23 cellular contexts compared by ENCODE assay signal in genomic region chr3:141326123-141326522, GRCh38. TPM values are rescaled to one million over a fixed set of nuclear protein-coding genes. Genes with fewer than 3 reads are reported as not detected.
DNase-seq lines count a peak whose midpoint lies in the region; ATAC-seq, FAIRE-seq and TF ChIP-seq lines count a peak whose summit lies in the region.
"Had no signal": no experiment of that assay in that cellular context is flagged by ENCODE, and none has a peak within 500 bp of the region (broad histone marks: within the 10 kb centered on the region; RNA-seq: fewer than 3 reads in every experiment).

No MANE protein-coding gene starts in this region.

- POLR2A ChIA-PET in Caco-2 (lab: Charles Lee): no interaction called here
- POLR2A ChIA-PET in activated CD8-positive, alpha-beta T cell treated with anti-CD3 and anti-CD28 coated beads for 36 hours (lab: Charles Lee): no interaction called here

- H3K9me3 ChIP-seq in Caco-2: no peaks in the 10 kb centered on the region
- H3K9me3 ChIP-seq in kidney (ENCODE audit: control insufficient read depth in 1 of 2, low read length in 2 of 2): no peaks in the 10 kb centered on the region
- H3K9me3 ChIP-seq in neuronal stem cell (replicated peaks in 1 of 2; ENCODE audit: control insufficient read depth in 2 of 2, insufficient read depth in 1 of 2, low read depth in 1 of 2, low read length in 2 of 2): no peaks in the 10 kb centered on the region
- H3K9me3 ChIP-seq: heart right ventricle, right lobe of liver, upper lobe of left lung had no signal

- ATAC-seq in activated CD8-positive, alpha-beta T cell treated with anti-CD3 and anti-CD28 coated beads for 36 hours: no peak
- ATAC-seq in GM18511 (IDR thresholded peaks at IDR 0.05; ENCODE audit: unreplicated experiment) (no peak), GM18867 (IDR thresholded peaks at IDR 0.05; ENCODE audit: unreplicated experiment) (no peak)
- ATAC-seq: activated T-cell treated with anti-CD3 and anti-CD28 coated beads, Interleukin-2, amount 50 U/mL, for 4 hours; heart right ventricle had no signal

- CTCF ChIA-PET in Caco-2 (lab: Charles Lee): interaction anchor here (0.8 to 0.9 kb wide), 2 partner anchors 17 to 126 kb away, joined by 3 to 4 read pairs; no protein-coding TSS in a partner anchor
- CTCF ChIA-PET in activated CD8-positive, alpha-beta T cell treated with anti-CD3 and anti-CD28 coated beads for 36 hours (lab: Charles Lee): interaction anchor here (0.7 to 1.5 kb wide), 3 partner anchors 28 to 129 kb away, joined by 3 to 4 read pairs (median 4); no protein-coding TSS in a partner anchor

- no peak for DNase-seq in Caco-2
- no peak for DNase-seq in kidney
- no peak for DNase-seq in neuronal stem cell (ENCODE audit: low spot score)
- DNase-seq in activated CD8-positive, alpha-beta T cell treated with anti-CD3 and anti-CD28 coated beads for 36 hours: no peak
- DNase-seq in inferior parietal cortex (ENCODE audit: extremely low spot score): no peak
- DNase-seq: activated CD4-positive, CD25-positive, alpha-beta regulatory T cell treated with anti-CD3 and anti-CD28 coated beads, Interleukin-2, amount 50 U/mL, for 72 hours; activated naive CD4-positive, alpha-beta T cell treated with Interleukin-2 at 50 U/mL for 16 hours; activated T-cell treated with anti-CD3 and anti-CD28 coated beads, Interleukin-2, amount 50 U/mL, for 4 hours; dermis blood vessel endothelial cell; GF-D8; heart right ventricle; KBM-7; NCI-H510A treated with DMSO at 0.1 percent for 48 hours; right lobe of liver; RPMI8226; stimulated activated CD8-positive, alpha-beta memory T cell treated with anti-CD3 and anti-CD28 coated beads, Interleukin-4, amount 100 ng/mL, for 48 hours; T1000; upper lobe of left lung had no signal

- H3K4me3 Mint-ChIP-seq in Caco-2 (ENCODE audit: unreplicated experiment): no peak overlapping the region
- no peak overlapping the region for H3K4me3 Mint-ChIP-seq in activated CD8-positive, alpha-beta T cell treated with anti-CD3 and anti-CD28 coated beads for 36 hours
- H3K4me3 Mint-ChIP-seq: activated T-cell treated with anti-CD3 and anti-CD28 coated beads, Interleukin-2, amount 50 U/mL, for 4 hours had no signal

- H3K27ac Mint-ChIP-seq in Caco-2 (ENCODE audit: unreplicated experiment): peak overlapping the region; percentile 11
- H3K27ac Mint-ChIP-seq in activated CD8-positive, alpha-beta T cell treated with anti-CD3 and anti-CD28 coated beads for 36 hours: no peak overlapping the region

- H3K4me1 Mint-ChIP-seq in Caco-2 (ENCODE audit: low read depth, unreplicated experiment): peaks cover 29% of the 10 kb centered on the region
- peaks cover 24% of the 10 kb centered on the region for H3K4me1 Mint-ChIP-seq in activated CD8-positive, alpha-beta T cell treated with anti-CD3 and anti-CD28 coated beads for 36 hours (ENCODE audit: low read depth)

- peak; percentile 53 for FAIRE-seq in kidney (lab: Jason Lieb, UNC)

- no peak overlapping the region for H4K8ac ChIP-seq in neuronal stem cell (ENCODE audit: low read depth, low read length)

- H3K27me3 ChIP-seq in Caco-2 (replicated peaks; ENCODE audit: control insufficient read depth, insufficient read depth, low read length) (no peaks in the 10 kb centered on the region), neuronal stem cell (ENCODE audit: control insufficient read depth in 3 of 3, insufficient read depth in 3 of 3, low read depth in 1 of 3, low read length in 3 of 3) (no peaks in the 10 kb centered on the region)
- H3K27me3 ChIP-seq: heart right ventricle, right lobe of liver, upper lobe of left lung had no signal

- H3K18ac ChIP-seq in neuronal stem cell (ENCODE audit: low read length): no peak overlapping the region

- no peaks in the 10 kb centered on the region for H3K36me3 Mint-ChIP-seq in Caco-2 (ENCODE audit: insufficient read depth, unreplicated experiment)
- no peaks in the 10 kb centered on the region for H3K36me3 Mint-ChIP-seq in activated CD8-positive, alpha-beta T cell treated with anti-CD3 and anti-CD28 coated beads for 36 hours (ENCODE audit: low read depth)

- H2BK12ac ChIP-seq in neuronal stem cell (ENCODE audit: low read length): no peak overlapping the region

- H2BK5ac ChIP-seq in neuronal stem cell (ENCODE audit: low read length): no peak overlapping the region

- H3K9me3 Mint-ChIP-seq in Caco-2 (ENCODE audit: unreplicated experiment): no peaks in the 10 kb centered on the region
- peaks cover 1% of the 10 kb centered on the region for H3K9me3 Mint-ChIP-seq in activated CD8-positive, alpha-beta T cell treated with anti-CD3 and anti-CD28 coated beads for 36 hours
- H3K9me3 Mint-ChIP-seq: activated T-cell treated with anti-CD3 and anti-CD28 coated beads, Interleukin-2, amount 50 U/mL, for 4 hours had no signal

- H3K4me3 ChIP-seq in Caco-2 (ENCODE audit: low read depth, low read length) (no peak overlapping the region), kidney (ENCODE audit: low read length in 2 of 2) (peak overlapping the region; percentile 63 to 73), neuronal stem cell (ENCODE audit: low read length in 2 of 2) (no peak overlapping the region)
- H3K4me3 ChIP-seq: heart right ventricle, lung, upper lobe of left lung had no signal

- no peak overlapping the region for H2AK5ac ChIP-seq in neuronal stem cell (ENCODE audit: low read depth, low read length)

- peak overlapping the region; percentile 54 for H3K27ac ChIP-seq in VCaP
- peak overlapping the region in 1 of 2 donors; percentile 45 for H3K27ac ChIP-seq in kidney (ENCODE audit: low read depth in 2 of 2, low read length in 2 of 2)
- H3K27ac ChIP-seq in neuronal stem cell (replicated peaks; ENCODE audit: low read length): no peak overlapping the region
- H3K27ac ChIP-seq: C4-2B, upper lobe of left lung had no signal

- H2BK15ac ChIP-seq in neuronal stem cell (ENCODE audit: low read length): no peak overlapping the region

- no peak overlapping the region for H3K23ac ChIP-seq in neuronal stem cell (ENCODE audit: low read depth, low read length, poor library complexity)

- H3K4me2 ChIP-seq in neuronal stem cell (ENCODE audit: insufficient read depth, low read length, poor library complexity, severe bottlenecking): no peak overlapping the region

- no TSS peak for BruUV-seq in Caco-2 (replicated peaks; lab: Mats Ljungman, UMichigan)

- H3K4me1 ChIP-seq in Caco-2: peaks cover 28% of the 10 kb centered on the region
- peaks cover 9 to 26% of the 10 kb centered on the region in 2 donors for H3K4me1 ChIP-seq in kidney (ENCODE audit: control insufficient read depth in 1 of 2, insufficient read depth in 1 of 2, low read depth in 1 of 2, low read length in 2 of 2)
- peaks cover 1 to 23% of the 10 kb centered on the region in 2 donors for H3K4me1 ChIP-seq in neuronal stem cell (ENCODE audit: control insufficient read depth in 2 of 2, insufficient read depth in 1 of 2, low read depth in 1 of 2, low read length in 2 of 2)

- H3K14ac ChIP-seq in neuronal stem cell (ENCODE audit: low read length): no peak overlapping the region

- no peak for TF ChIP-seq CTCF in Caco-2 (IDR thresholded peaks at IDR 0.05; ENCODE audit: insufficient read depth in 1 of 2, low read depth in 1 of 2, low read length in 1 of 2, severe bottlenecking in 1 of 2, unreplicated experiment in 1 of 2)
- TF ChIP-seq CTCF in VCaP (conservative IDR thresholded peaks at IDR 0.05): no peak
- TF ChIP-seq CTCF in kidney (IDR thresholded peaks at IDR 0.05; ENCODE audit: borderline replicate concordance, extremely low read depth, insufficient read depth): no peak
- no peak for TF ChIP-seq CTCF in activated CD8-positive, alpha-beta T cell treated with anti-CD3 and anti-CD28 coated beads for 36 hours (IDR thresholded peaks at IDR 0.05)

- no peak overlapping the region for H2BK120ac ChIP-seq in neuronal stem cell (ENCODE audit: low read depth, low read length)

- H2AFZ ChIP-seq in neuronal stem cell (ENCODE audit: low read length): peak overlapping the region; percentile 56

- H4K91ac ChIP-seq in neuronal stem cell (ENCODE audit: low read depth, low read length, poor library complexity): no peak overlapping the region

- H3K79me1 ChIP-seq in neuronal stem cell (ENCODE audit: low read depth, low read length): no peaks in the 10 kb centered on the region

- intact Hi-C loops in Caco-2 (cut with micrococcal nuclease; ENCODE audit: unreplicated experiment) (no loop called here), kidney (cut with DNase I) (no loop called here)
- intact Hi-C loops in activated CD8-positive, alpha-beta T cell treated with anti-CD3 and anti-CD28 coated beads for 36 hours (cut with micrococcal nuclease): no loop called here

- no peak overlapping the region for H3K4ac ChIP-seq in neuronal stem cell (ENCODE audit: low read length)

- H3K9ac ChIP-seq in kidney (ENCODE audit: low read length in 2 of 2): peak overlapping the region in 1 of 2 donors; percentile 37
- H3K9ac ChIP-seq in neuronal stem cell (ENCODE audit: low read depth, low read length, poor library complexity): no peak overlapping the region

- no peaks in the 10 kb centered on the region for H3K27me3 Mint-ChIP-seq in Caco-2 (ENCODE audit: insufficient read depth, unreplicated experiment)
- no peaks in the 10 kb centered on the region for H3K27me3 Mint-ChIP-seq in activated CD8-positive, alpha-beta T cell treated with anti-CD3 and anti-CD28 coated beads for 36 hours

- H3K36me3 ChIP-seq in Caco-2 (ENCODE audit: control insufficient read depth, insufficient read depth, low read length) (no peaks in the 10 kb centered on the region), kidney (ENCODE audit: control insufficient read depth in 1 of 2, insufficient read depth in 2 of 2, low read length in 2 of 2) (no peaks in the 10 kb centered on the region), neuronal stem cell (replicated peaks in 1 of 2; ENCODE audit: control insufficient read depth in 2 of 2, insufficient read depth in 2 of 2, low read length in 2 of 2) (no peaks in the 10 kb centered on the region)
- H3K36me3 ChIP-seq: heart right ventricle, right lobe of liver, upper lobe of left lung had no signal

RNA-seq across cellular contexts. Expression of gene ZBTB38, which starts 42.2 kb away (rescaled TPM):
- 72.7 and 74.1 TPM in 2 replicates for total RNA-seq in Caco-2 (2022)
- 113 TPM for total RNA-seq in kidney
- 8.6 TPM for polyA plus RNA-seq in kidney (ENCODE audit: insufficient read depth, low read depth, low replicate concordance)
- 7.1 TPM for polyA plus RNA-seq in neuronal stem cell (2013, experiment 1 of 2)
- polyA plus RNA-seq in neuronal stem cell (2013, experiment 2 of 2): 7.6 TPM
- 10 to 100 TPM; 20.4 to 21.2 TPM for total RNA-seq in activated CD8-positive, alpha-beta T cell treated with anti-CD3 and anti-CD28 coated beads for 36 hours

Comparison
In these comparisons a context has a peak if more than half of its experiments do, and no peak if none do; other contexts are left out.
1. H3K4me3 ChIP-seq: peak in kidney (2 of 2); none in Caco-2 (single experiment) and neuronal stem cell (0 of 2).